Comparison of ENCODE assay signal across 30 cellular contexts in genomic region chr17:33396818-33397217, GRCh38.
"Had no signal": no experiment of that assay in that cellular context is flagged by ENCODE, and none has a peak within 500 bp of the region (broad histone marks: within the 10 kb centered on the region; RNA-seq: fewer than 3 reads in every experiment).

No MANE protein-coding gene starts in this region.

- H3K4me1 ChIP-seq: esophagus squamous epithelium had no signal

- DNase-seq: activated CD4-positive, alpha-beta memory T cell treated with anti-CD3 and anti-CD28 coated beads for 36 hours; activated CD4-positive, alpha-beta T cell treated with anti-CD3 and anti-CD28 coated beads for 36 hours; activated CD4-positive, alpha-beta T cell treated with anti-CD3 and anti-CD28 coated beads, Interleukin-2, amount 10 ng/mL, durations not matched to agents 24 days and 14 days; activated CD4-positive, CD25-positive, alpha-beta regulatory T cell; activated CD4-positive, CD25-positive, alpha-beta regulatory T cell treated with anti-CD3 and anti-CD28 coated beads, Interleukin-2, amount 50 U/mL, for 72 hours; activated CD8-positive, alpha-beta memory T cell treated with anti-CD3 and anti-CD28 coated beads, Interleukin-2, amount 10 ng/mL, durations not matched to agents 7 days and 5 days; activated CD8-positive, alpha-beta memory T cell treated with anti-CD3 and anti-CD28 coated beads, Interleukin-2, amount 50 U/mL, for 4 hours; activated CD8-positive, alpha-beta T cell treated with anti-CD3 and anti-CD28 coated beads, Interleukin-2, amount 10 ng/mL, durations not matched to agents 7 days and 5 days; activated effector memory CD4-positive, alpha-beta T cell treated with Interleukin-2 at 50 U/mL for 16 hours; activated gamma-delta T cell treated with Interleukin-2 at 50 U/mL for 16 hours; activated naive CD4-positive, alpha-beta T cell treated with anti-CD3 and anti-CD28 coated beads, Interleukin-2, amount 50 U/mL, for 16 hours; activated naive CD4-positive, alpha-beta T cell treated with Interleukin-2 at 50 U/mL for 16 hours; activated T-cell treated with anti-CD3 and anti-CD28 coated beads for 4 hours; activated T-cell treated with anti-CD3 and anti-CD28 coated beads, Interleukin-2, amount 50 U/mL, for 24 hours; activated T-cell treated with anti-CD3 and anti-CD28 coated beads, Interleukin-2, amount 50 U/mL, for 72 hours; amygdala; aorta; caudate nucleus; cortex of kidney; dermis blood vessel endothelial cell; effector CD4-positive, alpha-beta T cell; effector memory CD8-positive, alpha-beta T cell; esophagus squamous epithelium; head of caudate nucleus; T-helper 1 cell; T-helper 17 cell; T1000 had no signal

- H3K27ac ChIP-seq: epithelial cell of prostate, esophagus squamous epithelium had no signal

- H3K9me3 ChIP-seq: esophagus squamous epithelium had no signal

- ATAC-seq: activated CD4-positive, alpha-beta T cell treated with anti-CD3 and anti-CD28 coated beads for 36 hours; activated CD8-positive, alpha-beta memory T cell treated with anti-CD3 and anti-CD28 coated beads, Interleukin-2, amount 10 ng/mL, durations not matched to agents 7 days and 5 days; activated CD8-positive, alpha-beta T cell treated with anti-CD3 and anti-CD28 coated beads, Interleukin-2, amount 10 ng/mL, durations not matched to agents 7 days and 5 days; activated T-cell treated with anti-CD3 and anti-CD28 coated beads, Interleukin-2, amount 50 U/mL, for 72 hours; effector memory CD8-positive, alpha-beta T cell; T-helper 17 cell had no signal

- FAIRE-seq: colon, frontal cortex had no signal

- H3K27me3 ChIP-seq: esophagus squamous epithelium had no signal

- H3K36me3 ChIP-seq: esophagus squamous epithelium had no signal

- H3K4me3 ChIP-seq: esophagus squamous epithelium had no signal
